In the genomic region with DNA sequence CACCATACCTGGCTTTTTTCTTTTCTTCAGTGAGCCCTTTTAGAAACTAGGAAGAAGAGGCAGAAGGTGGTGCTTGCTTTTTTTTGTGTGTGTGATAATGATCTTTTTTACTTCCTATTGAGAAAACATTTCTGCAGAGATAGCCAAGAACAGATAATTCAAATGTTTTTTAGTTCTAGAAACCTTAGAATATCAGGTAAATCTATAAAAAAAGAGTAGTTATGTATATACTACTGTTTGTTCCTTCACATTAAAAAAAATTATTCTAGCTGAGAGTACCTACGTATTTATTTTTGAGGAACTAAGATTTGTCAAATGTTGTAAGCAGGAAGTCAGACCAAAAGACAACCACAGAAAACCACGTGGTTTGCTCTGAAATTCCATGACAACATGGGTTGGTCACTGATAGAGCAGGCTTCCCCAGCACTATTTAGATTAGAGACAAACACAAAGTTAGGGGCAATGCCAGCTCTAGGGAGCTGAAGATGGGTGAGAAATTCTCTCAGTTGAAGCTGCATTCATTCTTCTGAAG, we compare ENCODE assay signal across 8 cellular contexts. TPM values are rescaled to one million over a fixed set of nuclear protein-coding genes. Genes with fewer than 3 reads are reported as not detected.
DNase-seq lines count a peak whose midpoint lies in the region; ATAC-seq lines count a peak whose summit lies in the region.

No MANE protein-coding gene starts in this region.

- no peaks in the 10 kb centered on the region for H3K4me1 ChIP-seq in mesenchymal stem cell (ENCODE audit: control insufficient read depth, insufficient read depth, low read depth, low read length)

- DNase-seq in NOMO-1 treated with dmso at 0.1 percent for 144 hours (lab: John Stamatoyannopoulos, UW; ENCODE audit: unreplicated experiment) (peak; percentile 75), mesenchymal stem cell (peak; percentile 80), COLO668 (lab: John Stamatoyannopoulos, UW; ENCODE audit: unreplicated experiment) (no peak), DMS79 (lab: John Stamatoyannopoulos, UW) (no peak), posterior vena cava (ENCODE audit: low spot score) (no peak)
- peak; percentile 60 for DNase-seq in activated naive CD4-positive, alpha-beta T cell treated with Interleukin-2 at 50 U/mL for 16 hours

- WGBS in mesenchymal stem cell, result no CpG with 5 or more reads among the region's 2 CpGs

- H3K23ac ChIP-seq in mesenchymal stem cell (ENCODE audit: low read length in 2 of 2), result no peak overlapping the region

- H3K79me1 ChIP-seq in mesenchymal stem cell (replicated peaks; ENCODE audit: low read length, poor library complexity, severe bottlenecking), result peaks cover 22% of the 10 kb centered on the region

- H3K18ac ChIP-seq in mesenchymal stem cell (ENCODE audit: low read depth in 1 of 2, low read length in 2 of 2), result no peak overlapping the region

- H2BK12ac ChIP-seq in mesenchymal stem cell (ENCODE audit: low read length in 2 of 2), result no peak overlapping the region

- peaks cover 17 to 78% of the 10 kb centered on the region in 2 experiments for H3K36me3 ChIP-seq in mesenchymal stem cell (ENCODE audit: control insufficient read depth in 1 of 2, insufficient read depth in 2 of 2, low read depth in 1 of 2, low read length in 2 of 2)

- H3K9me3 ChIP-seq in mesenchymal stem cell (ENCODE audit: control insufficient read depth, low read length), result no peaks in the 10 kb centered on the region

- no peak overlapping the region for H2BK5ac ChIP-seq in mesenchymal stem cell (ENCODE audit: low read depth, low read length, poor library complexity, severe bottlenecking)

- no peak overlapping the region for H3K4me2 ChIP-seq in mesenchymal stem cell (ENCODE audit: low read length, poor library complexity, severe bottlenecking)

- H3K14ac ChIP-seq in mesenchymal stem cell (ENCODE audit: low read length in 2 of 2), result no peak overlapping the region

- no peak overlapping the region for H3K4me3 ChIP-seq in mesenchymal stem cell (ENCODE audit: insufficient read depth in 1 of 2, low read depth in 1 of 2, low read length in 2 of 2)

- intact Hi-C loops in posterior vena cava (cut with DNase I), result no loop called here

- H3K27ac ChIP-seq in mesenchymal stem cell (ENCODE audit: low read length, poor library complexity, severe bottlenecking), result no peak overlapping the region

- H3K27me3 ChIP-seq in mesenchymal stem cell (ENCODE audit: control insufficient read depth in 1 of 2, insufficient read depth in 1 of 2, low read length in 2 of 2), result no peaks in the 10 kb centered on the region

- no peak overlapping the region for H2BK15ac ChIP-seq in mesenchymal stem cell (ENCODE audit: low read depth, poor library complexity, severe bottlenecking)

- no peak overlapping the region for H4K91ac ChIP-seq in mesenchymal stem cell (ENCODE audit: low read length)

- H2BK120ac ChIP-seq in mesenchymal stem cell (ENCODE audit: low read depth, low read length), result no peak overlapping the region

- ATAC-seq in GM18499 (IDR thresholded peaks at IDR 0.05; ENCODE audit: insufficient read depth, unreplicated experiment), result peak; percentile 64
- ATAC-seq in HG02759 (IDR thresholded peaks at IDR 0.05; ENCODE audit: unreplicated experiment), result peak; percentile 91

- H3K9ac ChIP-seq in mesenchymal stem cell (ENCODE audit: low read length), result no peak overlapping the region

- H3K4ac ChIP-seq in mesenchymal stem cell (ENCODE audit: low read depth in 1 of 2, low read length in 2 of 2), result no peak overlapping the region

- no peak overlapping the region for H2AFZ ChIP-seq in mesenchymal stem cell (ENCODE audit: low read depth, low read length)

- no peak overlapping the region for H2AK5ac ChIP-seq in mesenchymal stem cell (ENCODE audit: low read length, severe bottlenecking)

- H4K8ac ChIP-seq in mesenchymal stem cell (ENCODE audit: low read length), result no peak overlapping the region

RNA-seq across cellular contexts. Expression of a gene that starts 12.8 kb away (rescaled TPM):
- 13.0 TPM for polyA plus RNA-seq in mesenchymal stem cell (2013, experiment 1 of 2)
- 12.5 TPM for polyA plus RNA-seq in mesenchymal stem cell (2013, experiment 2 of 2)
- total RNA-seq in posterior vena cava, result 10 to 100 TPM; 29.0 to 30.1 TPM

RNA-seq across cellular contexts. Expression of a gene that starts 19.0 kb away (rescaled TPM):
- 17.0 TPM for polyA plus RNA-seq in mesenchymal stem cell (2013, experiment 1 of 2)
- 17.5 TPM for polyA plus RNA-seq in mesenchymal stem cell (2013, experiment 2 of 2)
- total RNA-seq in posterior vena cava, result 10 to 100 TPM in 1 of 2 donors, 1 to 10 TPM in 1; 7.3 to 12.3 TPM

Comparison
In these comparisons a context has a peak if more than half of its experiments do, and no peak if none do; other contexts are left out.
1. DNase-seq: peak in NOMO-1 treated with dmso at 0.1 percent for 144 hours (single experiment), activated naive CD4-positive, alpha-beta T cell treated with Interleukin-2 at 50 U/mL for 16 hours (single experiment) and mesenchymal stem cell (single experiment); none in COLO668 (single experiment), DMS79 (single experiment) and posterior vena cava (single experiment).